Comparison of ENCODE assay signal across 20 cellular contexts in genomic region chr1:63143482-63143881, GRCh38.
"Had no signal": no experiment of that assay in that cellular context is flagged by ENCODE, and none has a peak within 500 bp of the region (broad histone marks: within the 10 kb centered on the region; RNA-seq: fewer than 3 reads in every experiment).

No MANE protein-coding gene starts in this region.

- H3K4me3 Mint-ChIP-seq: activated naive CD4-positive, alpha-beta T cell treated with anti-CD3 and anti-CD28 coated beads, Interleukin-2, amount 50 U/mL, for 24 hours; naive B cell; T-cell had no signal

- ATAC-seq: activated CD4-positive, CD25-positive, alpha-beta regulatory T cell treated with anti-CD3 and anti-CD28 coated beads, Interleukin-2, amount 50 U/mL, for 24 hours; gastroesophageal sphincter; left lobe of liver; T-cell had no signal

- H3K4me1 ChIP-seq: adrenal gland, esophagus squamous epithelium, gastroesophageal sphincter, parathyroid adenoma, stomach, testis, upper lobe of left lung had no signal

- H3K27me3 ChIP-seq: adrenal gland, esophagus squamous epithelium, stomach, testis, upper lobe of left lung had no signal

- DNase-seq: activated CD4-positive, alpha-beta T cell treated with anti-CD3 and anti-CD28 coated beads, Interleukin-2, amount 50 U/mL, for 4 hours; adrenal gland; caudate nucleus; esophagus squamous epithelium; naive B cell; stimulated activated CD4-positive, alpha-beta T cell treated with anti-CD3 and anti-CD28 coated beads, Interleukin-12 subunit alpha, Interleukin-12 subunit beta, amount 100 ng/mL, for 4 hours; stimulated activated CD4-positive, alpha-beta T cell treated with anti-CD3 and anti-CD28 coated beads, Interleukin-2, amount 100 ng/mL, for 24 hours; stomach; T-cell; T-helper 9 cell; testis; upper lobe of left lung had no signal

- H2AFZ ChIP-seq: parathyroid adenoma had no signal

- H3K79me2 ChIP-seq: parathyroid adenoma had no signal

- H3K9me3 Mint-ChIP-seq: activated naive CD4-positive, alpha-beta T cell treated with anti-CD3 and anti-CD28 coated beads, Interleukin-2, amount 50 U/mL, for 24 hours; activated T-helper 2 cell treated with anti-CD3 and anti-CD28 coated beads, Interferon-gamma antibody, Interleukin-2, Interleukin-4, amounts not matched to agents 10 μg/mL and 5 μg/mL and 100 μg/mL, durations not matched to agents 14 hours and 24 hours and 36 hours; T-cell had no signal

- H3K27ac Mint-ChIP-seq: activated naive CD4-positive, alpha-beta T cell treated with anti-CD3 and anti-CD28 coated beads, Interleukin-2, amount 50 U/mL, for 24 hours; activated T-helper 2 cell treated with anti-CD3 and anti-CD28 coated beads, Interferon-gamma antibody, Interleukin-2, Interleukin-4, amounts not matched to agents 10 μg/mL and 5 μg/mL and 100 μg/mL, durations not matched to agents 14 hours and 24 hours and 36 hours; naive B cell; T-cell had no signal

- H3K36me3 ChIP-seq: adrenal gland, esophagus squamous epithelium, gastroesophageal sphincter, stomach, upper lobe of left lung had no signal

- H3K27ac ChIP-seq: adrenal gland, coronary artery, esophagus squamous epithelium, gastroesophageal sphincter, parathyroid adenoma, stomach, testis, upper lobe of left lung had no signal

- H3K36me3 Mint-ChIP-seq: activated naive CD4-positive, alpha-beta T cell treated with anti-CD3 and anti-CD28 coated beads, Interleukin-2, amount 50 U/mL, for 24 hours; naive B cell; T-cell had no signal

- H3K9me3 ChIP-seq: adrenal gland, esophagus squamous epithelium, gastroesophageal sphincter, stomach, testis, upper lobe of left lung had no signal

- H3K4me1 Mint-ChIP-seq: activated naive CD4-positive, alpha-beta T cell treated with anti-CD3 and anti-CD28 coated beads, Interleukin-2, amount 50 U/mL, for 24 hours; naive B cell; T-cell had no signal

- H3K4me3 ChIP-seq: adrenal gland, coronary artery, esophagus squamous epithelium, gastroesophageal sphincter, stomach, testis, upper lobe of left lung had no signal

- FAIRE-seq: keratinocyte had no signal

- H3K9ac ChIP-seq: parathyroid adenoma had no signal
